In genomic region chr18:40440088-40440487, GRCh38 we compare ENCODE assay signal across 22 cellular contexts.
DNase-seq lines count a peak whose midpoint lies in the region; ATAC-seq, FAIRE-seq and TF ChIP-seq lines count a peak whose summit lies in the region.
"Had no signal": no experiment of that assay in that cellular context is flagged by ENCODE, and none has a peak within 500 bp of the region (broad histone marks: within the 10 kb centered on the region; RNA-seq: fewer than 3 reads in every experiment).

No MANE protein-coding gene starts in this region.

- no peaks in the 10 kb centered on the region for H3K36me3 ChIP-seq in cardiac muscle cell
- no peaks in the 10 kb centered on the region for H3K36me3 ChIP-seq in GM23338 (ENCODE audit: insufficient read depth)
- no peaks in the 10 kb centered on the region for H3K36me3 ChIP-seq in OCI-LY3 (replicated peaks; ENCODE audit: low read depth, low read length)
- H3K36me3 ChIP-seq in neuronal stem cell (replicated peaks in 1 of 2; ENCODE audit: control insufficient read depth in 2 of 2, insufficient read depth in 2 of 2, low read length in 2 of 2): no peaks in the 10 kb centered on the region
- H3K36me3 ChIP-seq: BLaER1 had no signal

- WGBS in right cardiac atrium: 90% methylated on average over 7 of the region's 7 CpGs
- WGBS in neuronal stem cell (ENCODE audit: extremely low coverage in 2 of 2, insufficient read length in 2 of 2, insufficient replicate concordance in 1 of 2), 2 donors: no CpG with 5 or more reads among the region's 7 CpGs

- no peak overlapping the region for H3K9ac ChIP-seq in OCI-LY3 (ENCODE audit: low read length)
- no peak overlapping the region for H3K9ac ChIP-seq in neuronal stem cell (ENCODE audit: low read depth, low read length, poor library complexity)
- H3K9ac ChIP-seq: BLaER1 had no signal

- no peak overlapping the region for H3K23ac ChIP-seq in neuronal stem cell (ENCODE audit: low read depth, low read length, poor library complexity)

- peaks cover 9% of the 10 kb centered on the region for H3K4me1 Mint-ChIP-seq in GM23338
- H3K4me1 Mint-ChIP-seq: B cell had no signal

- H3K4me2 ChIP-seq in GM23338 (no peak overlapping the region), OCI-LY3 (ENCODE audit: low read length) (no peak overlapping the region), neuronal stem cell (ENCODE audit: insufficient read depth, low read length, poor library complexity, severe bottlenecking) (no peak overlapping the region)
- H3K4me2 ChIP-seq: BLaER1 had no signal

- H2BK12ac ChIP-seq in neuronal stem cell (ENCODE audit: low read length): no peak overlapping the region

- no peaks in the 10 kb centered on the region for H3K27me3 Mint-ChIP-seq in GM23338 (ENCODE audit: insufficient read depth, low read depth, poor library complexity)
- H3K27me3 Mint-ChIP-seq: B cell; CD4-positive, CD25-positive, alpha-beta regulatory T cell had no signal

- H4K91ac ChIP-seq in neuronal stem cell (ENCODE audit: low read depth, low read length, poor library complexity): no peak overlapping the region

- H3K9me3 Mint-ChIP-seq in GM23338: no peaks in the 10 kb centered on the region

- no peak overlapping the region for H2BK15ac ChIP-seq in neuronal stem cell (ENCODE audit: low read length)

- no peak overlapping the region for H3K14ac ChIP-seq in neuronal stem cell (ENCODE audit: low read length)

- H4K8ac ChIP-seq in neuronal stem cell (ENCODE audit: low read depth, low read length): no peak overlapping the region

- DNase-seq in cardiac muscle cell (ENCODE audit: low read depth in 1 of 2, low spot score in 1 of 2) (no peak), right cardiac atrium (no peak), GM23338 (ENCODE audit: low spot score) (no peak), neuronal stem cell (ENCODE audit: low spot score) (no peak), D721Med (ENCODE audit: insufficient read length, low spot score) (no peak)
- DNase-seq: 8988T; Caco-2; CD4-positive, CD25-positive, alpha-beta regulatory T cell; CD8-positive, alpha-beta T cell; DMS 273 treated with DMSO at 0.1 percent for 48 hours; DMS79; EL; GDM1; H7; HCEC 1CT had no signal

- peaks cover under 1% of the 10 kb centered on the region; the same call in 1 of the 2 replicates for H3K9me2 ChIP-seq in GM23338 (ENCODE audit: insufficient read depth)

- H3K4me3 Mint-ChIP-seq in GM23338: no peak overlapping the region
- H3K4me3 Mint-ChIP-seq: B cell; CD4-positive, CD25-positive, alpha-beta regulatory T cell; CD8-positive, alpha-beta T cell had no signal

- H3K27ac ChIP-seq in cardiac muscle cell (peak overlapping the region; percentile 99), right cardiac atrium (ENCODE audit: low read length) (no peak overlapping the region), GM23338 (ENCODE audit: low read depth) (no peak overlapping the region), OCI-LY3 (ENCODE audit: low read length) (no peak overlapping the region), neuronal stem cell (replicated peaks; ENCODE audit: low read length) (no peak overlapping the region)
- H3K27ac ChIP-seq: BLaER1, C4-2B had no signal

- no peak overlapping the region for H3K27ac Mint-ChIP-seq in GM23338
- H3K27ac Mint-ChIP-seq: B cell; CD4-positive, CD25-positive, alpha-beta regulatory T cell; CD8-positive, alpha-beta T cell had no signal

- no peaks in the 10 kb centered on the region for H3F3A ChIP-seq in GM23338 (replicated peaks; ENCODE audit: low read depth)

- no peak overlapping the region for H3K18ac ChIP-seq in neuronal stem cell (ENCODE audit: low read length)

- no peak overlapping the region for H2BK5ac ChIP-seq in neuronal stem cell (ENCODE audit: low read length)

- H4K20me1 ChIP-seq in GM23338 (replicated peaks; ENCODE audit: insufficient read depth): no peaks in the 10 kb centered on the region
- H4K20me1 ChIP-seq in OCI-LY3 (ENCODE audit: insufficient read depth, low read length): no peaks in the 10 kb centered on the region
- H4K20me1 ChIP-seq: BLaER1 had no signal

- no peaks in the 10 kb centered on the region for H3K79me1 ChIP-seq in neuronal stem cell (ENCODE audit: low read depth, low read length)

- no peak for FAIRE-seq in D721Med (lab: Jason Lieb, UNC)
- FAIRE-seq: GM12878, H1 had no signal

- H3K27me3 ChIP-seq in cardiac muscle cell (no peaks in the 10 kb centered on the region), right cardiac atrium (ENCODE audit: control insufficient read depth, insufficient read depth) (no peaks in the 10 kb centered on the region), GM23338 (ENCODE audit: insufficient read depth) (no peaks in the 10 kb centered on the region), OCI-LY3 (ENCODE audit: low read depth, low read length) (no peaks in the 10 kb centered on the region), neuronal stem cell (ENCODE audit: control insufficient read depth in 3 of 3, insufficient read depth in 3 of 3, low read depth in 1 of 3, low read length in 3 of 3) (no peaks in the 10 kb centered on the region)
- H3K27me3 ChIP-seq: BLaER1 had no signal

- TF ChIP-seq CTCF in cardiac muscle cell (IDR thresholded peaks at IDR 0.05; ENCODE audit: low read depth, low read length): no peak
- no peak for TF ChIP-seq CTCF in GM23338 (conservative IDR thresholded peaks at IDR 0.05; ENCODE audit: low read depth in 2 of 2)
- TF ChIP-seq CTCF in OCI-LY3 (IDR thresholded peaks at IDR 0.05; ENCODE audit: low read depth, low read length): no peak
- TF ChIP-seq CTCF in D721Med (IDR thresholded peaks at IDR 0.05; ENCODE audit: insufficient read depth, missing control alignments): no peak

- H2AFZ ChIP-seq in GM23338: peak overlapping the region; percentile 19; the same call in 1 of the 2 replicates
- 0 out of 2 replicates have a peak overlapping the region, but pooled peaks have one; percentile 4 for H2AFZ ChIP-seq in OCI-LY3 (ENCODE audit: low read depth, low read length)
- H2AFZ ChIP-seq in neuronal stem cell (ENCODE audit: low read length): peak overlapping the region; percentile 9

- H3K4ac ChIP-seq in neuronal stem cell (ENCODE audit: low read length): no peak overlapping the region

- H3K4me1 ChIP-seq in cardiac muscle cell (ENCODE audit: low read depth) (peaks cover 27% of the 10 kb centered on the region), right cardiac atrium (ENCODE audit: control insufficient read depth, insufficient read depth, low read length) (no peaks in the 10 kb centered on the region), GM23338 (ENCODE audit: insufficient read depth) (peaks cover 8% of the 10 kb centered on the region; the same call in 1 of the 2 replicates), OCI-LY3 (ENCODE audit: low read length) (peaks cover 4% of the 10 kb centered on the region; the same call in 1 of the 2 replicates), neuronal stem cell (ENCODE audit: control insufficient read depth in 2 of 2, insufficient read depth in 1 of 2, low read depth in 1 of 2, low read length in 2 of 2) (no peaks in the 10 kb centered on the region)
- H3K4me1 ChIP-seq: BLaER1, Caco-2 had no signal

- ATAC-seq in right cardiac atrium (no peak), GM23338 (no peak), GM18511 (IDR thresholded peaks at IDR 0.05; ENCODE audit: unreplicated experiment) (no peak)
- ATAC-seq: CD8-positive, alpha-beta T cell; GM12878 had no signal

- intact Hi-C loops in right cardiac atrium (cut with DNase I): no loop called here

- H3K79me2 ChIP-seq in GM23338 (replicated peaks; ENCODE audit: insufficient read depth) (no peaks in the 10 kb centered on the region), OCI-LY3 (ENCODE audit: low read length) (no peaks in the 10 kb centered on the region)

- H2AK5ac ChIP-seq in neuronal stem cell (ENCODE audit: low read depth, low read length): no peak overlapping the region

- H3K9me3 ChIP-seq in cardiac muscle cell (ENCODE audit: low read depth): no peaks in the 10 kb centered on the region
- no peaks in the 10 kb centered on the region for H3K9me3 ChIP-seq in right cardiac atrium (ENCODE audit: control insufficient read depth, low read length)
- H3K9me3 ChIP-seq in OCI-LY3 (ENCODE audit: insufficient read depth, low read length): no peaks in the 10 kb centered on the region
- H3K9me3 ChIP-seq in neuronal stem cell (replicated peaks in 1 of 2; ENCODE audit: control insufficient read depth in 2 of 2, insufficient read depth in 1 of 2, low read depth in 1 of 2, low read length in 2 of 2): no peaks in the 10 kb centered on the region
- H3K9me3 ChIP-seq: BLaER1, Caco-2 had no signal

- H3K4me3 ChIP-seq in cardiac muscle cell (no peak overlapping the region), right cardiac atrium (ENCODE audit: low read length) (no peak overlapping the region), GM23338 (no peak overlapping the region), OCI-LY3 (ENCODE audit: low read length) (no peak overlapping the region), neuronal stem cell (ENCODE audit: low read length in 2 of 2) (no peak overlapping the region)
- H3K4me3 ChIP-seq: BLaER1, GM12878 had no signal

- no peaks in the 10 kb centered on the region for H3K36me3 Mint-ChIP-seq in GM23338 (ENCODE audit: low read depth)
- H3K36me3 Mint-ChIP-seq: CD4-positive, CD25-positive, alpha-beta regulatory T cell; CD8-positive, alpha-beta T cell had no signal

- H2BK120ac ChIP-seq in neuronal stem cell (ENCODE audit: low read depth, low read length): no peak overlapping the region

TF ChIP-seq in GM23338, 12 proteins besides CTCF, POLR2A, EP300 and RAD21:
- TF ChIP-seq JUNB (IDR thresholded peaks at IDR 0.05; ENCODE audit: unreplicated experiment) (no peak), STAT1 (IDR thresholded peaks at IDR 0.05; ENCODE audit: unreplicated experiment) (no peak)
TF ChIP-seq in GM23338: peak in this region for 0.
